Comparison of ENCODE assay signal across 19 cellular contexts in genomic region chrX:100658936-100659335, GRCh38. TPM values are rescaled to one million over a fixed set of nuclear protein-coding genes. Genes with fewer than 3 reads are reported as not detected.
DNase-seq lines count a peak whose midpoint lies in the region; ATAC-seq and TF ChIP-seq lines count a peak whose summit lies in the region.
"Had no signal": no experiment of that assay in that cellular context is flagged by ENCODE, and none has a peak within 500 bp of the region (broad histone marks: within the 10 kb centered on the region; RNA-seq: fewer than 3 reads in every experiment).

No MANE protein-coding gene starts in this region.

- H3K27ac ChIP-seq in transverse colon (peak overlapping the region; percentile 67 to 77 (median 75)), gastroesophageal sphincter (no peak overlapping the region)
- H3K27ac ChIP-seq: ovary, testis had no signal

- TF ChIP-seq EP300 in transverse colon (IDR thresholded peaks at IDR 0.05; ENCODE audit: low read depth) (no peak), gastroesophageal sphincter (IDR thresholded peaks at IDR 0.05) (no peak)

- DNase-seq in NCI-H2029 (lab: John Stamatoyannopoulos, UW): peak; percentile 56
- DNase-seq in choroid plexus epithelial cell (ENCODE audit: low read depth): peak; percentile 61
- DNase-seq in left lobe of liver (ENCODE audit: low spot score): no peak
- DNase-seq in transverse colon: no peak
- no peak for DNase-seq in activated T-cell treated with anti-CD3 and anti-CD28 coated beads, Interleukin-2, amount 50 U/mL, for 72 hours
- DNase-seq in COR-L47 (lab: John Stamatoyannopoulos, UW): no peak
- DNase-seq: activated CD4-positive, alpha-beta T cell treated with anti-CD3 and anti-CD28 coated beads for 4 hours; activated naive CD4-positive, alpha-beta T cell treated with anti-CD3 and anti-CD28 coated beads for 36 hours; C1 segment of cervical spinal cord; cortex of kidney; DMS79 treated with DMSO at 0.1 percent for 48 hours; H7; KBM-7; left cardiac atrium; NCI-H1105; ovary; testis had no signal

- H3K9me3 ChIP-seq in transverse colon: no peaks in the 10 kb centered on the region
- no peaks in the 10 kb centered on the region for H3K9me3 ChIP-seq in gastroesophageal sphincter
- H3K9me3 ChIP-seq: ovary, testis had no signal

- ATAC-seq in left lobe of liver: peak; percentile 77
- ATAC-seq in activated T-cell treated with anti-CD3 and anti-CD28 coated beads, Interleukin-2, amount 50 U/mL, for 72 hours (replicated peaks in 1 of 2): no peak
- no peak for ATAC-seq in gastroesophageal sphincter
- ATAC-seq: left cardiac atrium, SK-N-SH treated with all-trans-retinoic acid at 6 μM for 48 hours had no signal

- H3K4me3 ChIP-seq in choroid plexus epithelial cell (ENCODE audit: low read depth, low read length) (no peak overlapping the region), transverse colon (no peak overlapping the region), gastroesophageal sphincter (no peak overlapping the region)
- H3K4me3 ChIP-seq: ovary, testis had no signal

- H3K9me3 Mint-ChIP-seq in activated T-cell treated with anti-CD3 and anti-CD28 coated beads, Interleukin-2, amount 50 U/mL, for 72 hours: no peaks in the 10 kb centered on the region
- H3K9me3 Mint-ChIP-seq: activated naive CD4-positive, alpha-beta T cell treated with anti-CD3 and anti-CD28 coated beads for 36 hours had no signal

- no peaks in the 10 kb centered on the region for H3K4me1 Mint-ChIP-seq in activated T-cell treated with anti-CD3 and anti-CD28 coated beads, Interleukin-2, amount 50 U/mL, for 72 hours (ENCODE audit: low read depth)

- intact Hi-C loops in transverse colon (cut with DNase I; ENCODE audit: low total_unique reads): no loop called here

- H3K27me3 ChIP-seq in transverse colon: no peaks in the 10 kb centered on the region
- no peaks in the 10 kb centered on the region for H3K27me3 ChIP-seq in gastroesophageal sphincter
- H3K27me3 ChIP-seq: ovary, testis had no signal

- H3K4me1 ChIP-seq in transverse colon (peaks cover 0 to 26% (median 4%) of the 10 kb centered on the region in 4 donors), gastroesophageal sphincter (no peaks in the 10 kb centered on the region)
- H3K4me1 ChIP-seq: testis had no signal

- TF ChIP-seq POLR2A in transverse colon (IDR thresholded peaks at IDR 0.05): no peak
- no peak for TF ChIP-seq POLR2A in gastroesophageal sphincter (IDR thresholded peaks at IDR 0.05)

- peaks cover 38% of the 10 kb centered on the region for H3K27me3 Mint-ChIP-seq in activated T-cell treated with anti-CD3 and anti-CD28 coated beads, Interleukin-2, amount 50 U/mL, for 72 hours (ENCODE audit: low read depth)

- no peak overlapping the region for H3K4me3 Mint-ChIP-seq in activated T-cell treated with anti-CD3 and anti-CD28 coated beads, Interleukin-2, amount 50 U/mL, for 72 hours
- H3K4me3 Mint-ChIP-seq: activated naive CD4-positive, alpha-beta T cell treated with anti-CD3 and anti-CD28 coated beads for 36 hours had no signal

- in situ Hi-C loops in transverse colon (cut with MboI; ENCODE audit: low pct_ligation_motif_present in 1 of 4, low pct_unique_long_range_greater_than_20kb in 1 of 4, low sequenced_read_pairs in 3 of 4): no loop called here

- no peak for TF ChIP-seq CTCF in choroid plexus epithelial cell (conservative IDR thresholded peaks at IDR 0.05; ENCODE audit: low read depth, low read length)
- TF ChIP-seq CTCF in transverse colon (IDR thresholded peaks at IDR 0.05): no peak
- TF ChIP-seq CTCF in gastroesophageal sphincter (IDR thresholded peaks at IDR 0.05): no peak

- no peaks in the 10 kb centered on the region for H3K36me3 Mint-ChIP-seq in activated T-cell treated with anti-CD3 and anti-CD28 coated beads, Interleukin-2, amount 50 U/mL, for 72 hours (ENCODE audit: insufficient read depth in 2 of 2)

- H3K36me3 ChIP-seq in transverse colon: no peaks in the 10 kb centered on the region
- H3K36me3 ChIP-seq in gastroesophageal sphincter: no peaks in the 10 kb centered on the region
- H3K36me3 ChIP-seq: ovary had no signal

- H3K27ac Mint-ChIP-seq in activated T-cell treated with anti-CD3 and anti-CD28 coated beads, Interleukin-2, amount 50 U/mL, for 72 hours: no peak overlapping the region
- H3K27ac Mint-ChIP-seq: activated naive CD4-positive, alpha-beta T cell treated with anti-CD3 and anti-CD28 coated beads for 36 hours had no signal

- 14% methylated on average over 3 of the region's 3 CpGs; no CpG with 5 or more reads in 1 of the 2 donors for WGBS in transverse colon (ENCODE audit: low coverage in 1 of 2), 2 donors
- 9 to 24% methylated on average over 2 to 3 of the region's 3 CpGs for WGBS in gastroesophageal sphincter (ENCODE audit: low coverage in 1 of 2), 2 donors

RNA-seq across cellular contexts. Expression of gene SRPX2, which starts 14.9 kb away (rescaled TPM):
- total RNA-seq in left lobe of liver (3.6 TPM), transverse colon (10 to 100 TPM in 2 of 4 donors, 1 to 10 TPM in 2; 9.3 to 72.2 (median 13.1) TPM), gastroesophageal sphincter (10 to 100 TPM; 24.7 to 52.1 (median 39.7) TPM)
- total RNA-seq in activated T-cell treated with anti-CD3 and anti-CD28 coated beads, Interleukin-2, amount 50 U/mL, for 72 hours: not detected
- total RNA-seq: activated naive CD4-positive, alpha-beta T cell treated with anti-CD3 and anti-CD28 coated beads for 36 hours had no signal

RNA-seq across cellular contexts. Expression of gene TSPAN6, which starts 22.3 kb away (rescaled TPM):
- total RNA-seq in left lobe of liver (35.2 TPM), transverse colon (100 to 1,000 TPM in 2 of 4 donors, 10 to 100 TPM in 2; 16.7 to 114 (median 70.3) TPM), gastroesophageal sphincter (10 to 100 TPM in 2 of 4 donors, 1 to 10 TPM in 2; 6.4 to 16.2 (median 8.5) TPM)
- under 1 TPM in 1 of 2 donors, not detected in 1; 0.43 TPM for total RNA-seq in activated T-cell treated with anti-CD3 and anti-CD28 coated beads, Interleukin-2, amount 50 U/mL, for 72 hours

Comparison
In these comparisons a context has a peak if more than half of its experiments do, and no peak if none do; other contexts are left out.
1. DNase-seq: peak in NCI-H2029 (single experiment) and choroid plexus epithelial cell (single experiment); none in left lobe of liver (single experiment), transverse colon (single experiment), activated T-cell treated with anti-CD3 and anti-CD28 coated beads, Interleukin-2, amount 50 U/mL, for 72 hours (0 of 2) and COR-L47 (single experiment).
2. H3K27ac ChIP-seq: peak in transverse colon (4 of 4); none in gastroesophageal sphincter (0 of 4).
3. RNA of gene TSPAN6, which starts 22.3 kb away (total RNA-seq): 16.7 to 114 TPM in transverse colon, 35.2 TPM in left lobe of liver (single experiment) and 6.4 to 16.2 TPM in gastroesophageal sphincter; 0.43 TPM in activated T-cell treated with anti-CD3 and anti-CD28 coated beads, Interleukin-2, amount 50 U/mL, for 72 hours; every median in the first group is over 4 times any median in the second.